ENCODE assay signal across 8 cellular contexts in genomic region chr13:77345150-77345780, GRCh38. TPM values are rescaled to one million over a fixed set of nuclear protein-coding genes. Genes with fewer than 3 reads are reported as not detected.
A peak's percentile ranks its signal among the peaks of the same experiment; 100 is the strongest.
DNase-seq lines count a peak whose midpoint lies in the region; ATAC-seq and TF ChIP-seq lines count a peak whose summit lies in the region.

No MANE protein-coding gene starts in this region.

- H3K27me3 Mint-ChIP-seq in T-helper 1 cell treated with Interleukin-12 subunit alpha and Interleukin-12 subunit beta and Interleukin-4 antibody, amounts not matched to agents 30 μg/mL and 1 μg/mL, for 36 hours (ENCODE audit: low read depth): no peaks in the 10 kb centered on the region
- no peaks in the 10 kb centered on the region for H3K27me3 Mint-ChIP-seq in naive thymus-derived CD8-positive, alpha-beta T cell

- ATAC-seq in HG02981 (IDR thresholded peaks at IDR 0.05; ENCODE audit: unreplicated experiment) (peak; percentile 79), Right ventricle myocardium superior (ENCODE audit: poor library complexity) (no peak)
- peak; percentile 20 to 30 for ATAC-seq in naive thymus-derived CD8-positive, alpha-beta T cell

- intact Hi-C loops in Right ventricle myocardium superior (cut with DNase I) (no loop called here), stomach (cut with DNase I; ENCODE audit: low total_unique reads) (no loop called here)

- no peaks in the 10 kb centered on the region for H3K9me3 ChIP-seq in stomach

- DNase-seq in T-helper 1 cell (no peak), NCI-H2227 treated with DMSO at 0.1 percent for 48 hours (lab: John Stamatoyannopoulos, UW) (peak; percentile 29), Right ventricle myocardium superior (no peak), SW480 (ENCODE audit: low spot score) (no peak), stomach (no peak)
- no peak for DNase-seq in naive thymus-derived CD8-positive, alpha-beta T cell

- no peaks in the 10 kb centered on the region for H3K9me3 Mint-ChIP-seq in T-helper 1 cell treated with Interleukin-12 subunit alpha and Interleukin-12 subunit beta and Interleukin-4 antibody, amounts not matched to agents 30 μg/mL and 1 μg/mL, for 36 hours
- no peaks in the 10 kb centered on the region for H3K9me3 Mint-ChIP-seq in naive thymus-derived CD8-positive, alpha-beta T cell

- H3K4me1 ChIP-seq in stomach: no peaks in the 10 kb centered on the region

- TF ChIP-seq CTCF in stomach (IDR thresholded peaks at IDR 0.05): no peak

- no peaks in the 10 kb centered on the region for H3K36me3 ChIP-seq in stomach

- 56 to 85% (median 68%) methylated on average over 2 of the region's 2 CpGs for WGBS in stomach, 5 donors

- no peak for TF ChIP-seq EP300 in stomach (IDR thresholded peaks at IDR 0.05)

- H3K27ac Mint-ChIP-seq in T-helper 1 cell treated with Interleukin-12 subunit alpha and Interleukin-12 subunit beta and Interleukin-4 antibody, amounts not matched to agents 30 μg/mL and 1 μg/mL, for 36 hours: peak overlapping the region; percentile 16
- peak overlapping the region in 2 of 10 donors; percentile 14 to 63 for H3K27ac Mint-ChIP-seq in naive thymus-derived CD8-positive, alpha-beta T cell

- H3K4me1 Mint-ChIP-seq in T-helper 1 cell treated with Interleukin-12 subunit alpha and Interleukin-12 subunit beta and Interleukin-4 antibody, amounts not matched to agents 30 μg/mL and 1 μg/mL, for 36 hours (ENCODE audit: low read depth): peaks cover 5% of the 10 kb centered on the region
- H3K4me1 Mint-ChIP-seq in naive thymus-derived CD8-positive, alpha-beta T cell: peaks cover 0 to 26% (median 3%) of the 10 kb centered on the region in 4 donors

- H3K27ac ChIP-seq in stomach: no peak overlapping the region

- TF ChIP-seq POLR2A in stomach (IDR thresholded peaks at IDR 0.05): no peak

- no peaks in the 10 kb centered on the region for H3K36me3 Mint-ChIP-seq in T-helper 1 cell treated with Interleukin-12 subunit alpha and Interleukin-12 subunit beta and Interleukin-4 antibody, amounts not matched to agents 30 μg/mL and 1 μg/mL, for 36 hours (ENCODE audit: low read depth)
- H3K36me3 Mint-ChIP-seq in naive thymus-derived CD8-positive, alpha-beta T cell: no peaks in the 10 kb centered on the region

- POLR2A ChIA-PET in naive thymus-derived CD8-positive, alpha-beta T cell (lab: Charles Lee): no interaction called here

- no peak overlapping the region for H3K4me3 Mint-ChIP-seq in T-helper 1 cell treated with Interleukin-12 subunit alpha and Interleukin-12 subunit beta and Interleukin-4 antibody, amounts not matched to agents 30 μg/mL and 1 μg/mL, for 36 hours
- H3K4me3 Mint-ChIP-seq in naive thymus-derived CD8-positive, alpha-beta T cell: peak overlapping the region in 1 of 10 donors; percentile 24

- no peak overlapping the region for H3K4me3 ChIP-seq in stomach

- H3K27me3 ChIP-seq in stomach: no peaks in the 10 kb centered on the region

RNA-seq across cellular contexts. Expression of gene MYCBP2, which starts 18.4 kb away (rescaled TPM):
- 100 to 1,000 TPM; 167 to 174 TPM for total RNA-seq in naive thymus-derived CD8-positive, alpha-beta T cell
- 10 to 100 TPM; 24.2 to 41.4 (median 40.5) TPM for polyA plus RNA-seq in naive thymus-derived CD8-positive, alpha-beta T cell
- 43.7 TPM for total RNA-seq in Right ventricle myocardium superior
- 100 to 1,000 TPM in 4 of 5 donors, 10 to 100 TPM in 1; 25.0 to 194 (median 113) TPM for total RNA-seq in stomach
- 10 to 100 TPM; 15.6 to 28.0 (median 19.4) TPM for polyA plus RNA-seq in stomach
